Comparison of ENCODE assay signal across 15 cellular contexts in genomic region chrX:154012336-154012991, GRCh38. TPM values are rescaled to one million over a fixed set of nuclear protein-coding genes. Genes with fewer than 3 reads are reported as not detected.
DNase-seq lines count a peak whose midpoint lies in the region; ATAC-seq, FAIRE-seq and TF ChIP-seq lines count a peak whose summit lies in the region.
"Had no signal": no experiment of that assay in that cellular context is flagged by ENCODE, and none has a peak within 500 bp of the region (broad histone marks: within the 10 kb centered on the region; RNA-seq: fewer than 3 reads in every experiment).

No MANE protein-coding gene starts in this region.

- intact Hi-C loops in left colon (cut with DNase I, micrococcal nuclease), result no loop called here

- DNase-seq in GM12891 (ENCODE audit: insufficient read length, low spot score) (no peak), astrocyte of the hippocampus (ENCODE audit: low read depth, low spot score) (peak; percentile 53), left colon (peak in 1 of 2 donors; percentile 34), NCI-H2227 treated with DMSO at 0.1 percent for 48 hours (lab: John Stamatoyannopoulos, UW) (no peak), NCI-H446 treated with DMSO at 0.1 percent for 48 hours (lab: John Stamatoyannopoulos, UW) (no peak), mesenchymal stem cell (no peak)
- no peak for DNase-seq in stimulated activated effector memory CD8-positive, alpha-beta T cell treated with anti-CD3 and anti-CD28 coated beads, Interleukin-12 subunit alpha, Interleukin-12 subunit beta, amount 100 ng/mL, for 72 hours (ENCODE audit: low spot score in 2 of 2)
- DNase-seq: activated CD4-positive, alpha-beta T cell treated with anti-CD3 and anti-CD28 coated beads, Interleukin-2, amount 50 U/mL, for 48 hours; activated T-cell treated with anti-CD3 and anti-CD28 coated beads, Interleukin-2, amount 50 U/mL, for 48 hours; NCI-H1436 treated with DMSO at 0.1 percent for 48 hours; NCI-H526; PC-9 had no signal

- no peak overlapping the region for H2AK5ac ChIP-seq in mesenchymal stem cell (ENCODE audit: low read length, severe bottlenecking)

- H2BK120ac ChIP-seq in mesenchymal stem cell (ENCODE audit: low read depth, low read length), result no peak overlapping the region

- no peaks in the 10 kb centered on the region for H3K9me3 Mint-ChIP-seq in stimulated activated effector memory CD8-positive, alpha-beta T cell treated with anti-CD3 and anti-CD28 coated beads, Interleukin-12 subunit alpha, Interleukin-12 subunit beta, amount 100 ng/mL, for 72 hours
- H3K9me3 Mint-ChIP-seq: stimulated activated naive CD8-positive, alpha-beta T cell treated with anti-CD3 and anti-CD28 coated beads, Interleukin-15, Interleukin-2, amounts not matched to agents 100 ng/mL and 50 ng/mL, for 24 hours had no signal

- peak; percentile 44 for ATAC-seq in left colon
- no peak for ATAC-seq in stimulated activated effector memory CD8-positive, alpha-beta T cell treated with anti-CD3 and anti-CD28 coated beads, Interleukin-12 subunit alpha, Interleukin-12 subunit beta, amount 100 ng/mL, for 72 hours

- peak overlapping the region in 1 of 2 experiments; percentile 58 for H3K4ac ChIP-seq in mesenchymal stem cell (ENCODE audit: low read depth in 1 of 2, low read length in 2 of 2)

- H3K18ac ChIP-seq in mesenchymal stem cell (ENCODE audit: low read depth in 1 of 2, low read length in 2 of 2), result no peak overlapping the region

- TF ChIP-seq POLR2A in GM12891 (IDR thresholded peaks at IDR 0.05; ENCODE audit: low read depth, low read length), result no peak

- no peak overlapping the region for H3K4me3 Mint-ChIP-seq in stimulated activated effector memory CD8-positive, alpha-beta T cell treated with anti-CD3 and anti-CD28 coated beads, Interleukin-12 subunit alpha, Interleukin-12 subunit beta, amount 100 ng/mL, for 72 hours
- H3K4me3 Mint-ChIP-seq: B cell; stimulated activated naive CD8-positive, alpha-beta T cell treated with anti-CD3 and anti-CD28 coated beads, Interleukin-15, Interleukin-2, amounts not matched to agents 100 ng/mL and 50 ng/mL, for 24 hours had no signal

- H2BK12ac ChIP-seq in mesenchymal stem cell (ENCODE audit: low read length in 2 of 2), result no peak overlapping the region

- H3K79me1 ChIP-seq in mesenchymal stem cell (replicated peaks; ENCODE audit: low read length, poor library complexity, severe bottlenecking), result peaks cover 15% of the 10 kb centered on the region

- H3K27ac ChIP-seq in mesenchymal stem cell (ENCODE audit: low read length, poor library complexity, severe bottlenecking), result no peak overlapping the region
- H3K27ac ChIP-seq: PC-9 had no signal

- peaks cover 8% of the 10 kb centered on the region for H3K4me1 ChIP-seq in mesenchymal stem cell (ENCODE audit: control insufficient read depth, insufficient read depth, low read depth, low read length)

- H3K27me3 ChIP-seq in mesenchymal stem cell (ENCODE audit: control insufficient read depth in 1 of 2, insufficient read depth in 1 of 2, low read length in 2 of 2), result peaks cover 0 to 7% of the 10 kb centered on the region in 2 experiments

- peak; percentile 13 for FAIRE-seq in GM12891 (lab: Jason Lieb, UNC)
- FAIRE-seq: keratinocyte had no signal

- H3K9ac ChIP-seq in mesenchymal stem cell (ENCODE audit: low read length), result no peak overlapping the region

- no peak overlapping the region for H2AFZ ChIP-seq in mesenchymal stem cell (ENCODE audit: low read depth, low read length)
- H2AFZ ChIP-seq: PC-9 had no signal

- H3K9me3 ChIP-seq in mesenchymal stem cell (ENCODE audit: control insufficient read depth, low read length), result no peaks in the 10 kb centered on the region

- H3K4me2 ChIP-seq in mesenchymal stem cell (ENCODE audit: low read length, poor library complexity, severe bottlenecking), result no peak overlapping the region
- H3K4me2 ChIP-seq: PC-9 had no signal

- H3K14ac ChIP-seq in mesenchymal stem cell (ENCODE audit: low read length in 2 of 2), result no peak overlapping the region

- peaks cover 92% of the 10 kb centered on the region for H3K36me3 Mint-ChIP-seq in stimulated activated effector memory CD8-positive, alpha-beta T cell treated with anti-CD3 and anti-CD28 coated beads, Interleukin-12 subunit alpha, Interleukin-12 subunit beta, amount 100 ng/mL, for 72 hours

- H4K8ac ChIP-seq in mesenchymal stem cell (ENCODE audit: low read length), result no peak overlapping the region

- no peak overlapping the region for H4K91ac ChIP-seq in mesenchymal stem cell (ENCODE audit: low read length)

- no peak overlapping the region for H3K4me3 ChIP-seq in mesenchymal stem cell (ENCODE audit: insufficient read depth in 1 of 2, low read depth in 1 of 2, low read length in 2 of 2)
- H3K4me3 ChIP-seq: PC-9 had no signal

- peaks cover 7% of the 10 kb centered on the region for H3K4me1 Mint-ChIP-seq in stimulated activated effector memory CD8-positive, alpha-beta T cell treated with anti-CD3 and anti-CD28 coated beads, Interleukin-12 subunit alpha, Interleukin-12 subunit beta, amount 100 ng/mL, for 72 hours

- H2BK15ac ChIP-seq in mesenchymal stem cell (ENCODE audit: low read depth, poor library complexity, severe bottlenecking), result no peak overlapping the region

- H3K23ac ChIP-seq in mesenchymal stem cell (ENCODE audit: low read length in 2 of 2), result no peak overlapping the region

- H3K27ac Mint-ChIP-seq in stimulated activated effector memory CD8-positive, alpha-beta T cell treated with anti-CD3 and anti-CD28 coated beads, Interleukin-12 subunit alpha, Interleukin-12 subunit beta, amount 100 ng/mL, for 72 hours, result peak overlapping the region; percentile 60
- H3K27ac Mint-ChIP-seq: B cell; stimulated activated naive CD8-positive, alpha-beta T cell treated with anti-CD3 and anti-CD28 coated beads, Interleukin-15, Interleukin-2, amounts not matched to agents 100 ng/mL and 50 ng/mL, for 24 hours had no signal

- 97% methylated on average over 9 of the region's 17 CpGs for WGBS in mesenchymal stem cell

- H2BK5ac ChIP-seq in mesenchymal stem cell (ENCODE audit: low read depth, low read length, poor library complexity, severe bottlenecking), result no peak overlapping the region

- peaks cover 56 to 70% of the 10 kb centered on the region in 2 experiments for H3K36me3 ChIP-seq in mesenchymal stem cell (ENCODE audit: control insufficient read depth in 1 of 2, insufficient read depth in 2 of 2, low read depth in 1 of 2, low read length in 2 of 2)

TF ChIP-seq in GM12891, 5 proteins besides CTCF, POLR2A, EP300 and RAD21:
- TF ChIP-seq TAF1 (IDR thresholded peaks at IDR 0.05; ENCODE audit: low read depth, low read length) (no peak), POU2F2 (IDR thresholded peaks at IDR 0.05; ENCODE audit: low read depth, low read length) (no peak), PAX5 (IDR thresholded peaks at IDR 0.05; ENCODE audit: insufficient read depth, low read length, severe bottlenecking) (no peak), POLR2AphosphoS5 (IDR thresholded peaks at IDR 0.05; ENCODE audit: low read depth, low read length) (no peak), SPI1 (IDR thresholded peaks at IDR 0.05; ENCODE audit: low read depth, low read length) (no peak)
TF ChIP-seq in GM12891: peak in this region for 0.

RNA-seq across cellular contexts. Expression of gene IRAK1, which starts 7.2 kb away (rescaled TPM):
- 41.7 TPM for polyA plus RNA-seq in GM12891 (2012; ENCODE audit: low read depth, missing spikeins)
- 100 to 1,000 TPM in 1 of 2 donors, 10 to 100 TPM in 1; 76.1 to 103 TPM for total RNA-seq in left colon
- polyA plus RNA-seq in mesenchymal stem cell (2013, experiment 1 of 2), result 92.3 TPM
- polyA plus RNA-seq in mesenchymal stem cell (2013, experiment 2 of 2), result 88.1 TPM

RNA-seq across cellular contexts. Expression of gene TMEM187, which starts 39.9 kb away (rescaled TPM):
- polyA plus RNA-seq in GM12891 (2012; ENCODE audit: low read depth, missing spikeins), result 1.6 TPM
- 1 to 10 TPM; 8.4 to 9.9 TPM for total RNA-seq in left colon
- polyA plus RNA-seq in mesenchymal stem cell (2013, experiment 1 of 2), result 5.8 TPM
- 5.5 TPM for polyA plus RNA-seq in mesenchymal stem cell (2013, experiment 2 of 2)

RNA-seq across cellular contexts. Expression of gene HCFC1, which starts 40.8 kb away (rescaled TPM):
- polyA plus RNA-seq in GM12891 (2012; ENCODE audit: low read depth, missing spikeins), result 21.1 TPM
- total RNA-seq in left colon, result 10 to 100 TPM; 31.9 to 47.9 TPM
- 27.2 TPM for polyA plus RNA-seq in mesenchymal stem cell (2013, experiment 1 of 2)
- polyA plus RNA-seq in mesenchymal stem cell (2013, experiment 2 of 2), result 23.7 TPM
